1 cellular context compared by ENCODE assay signal in genomic region chr2:195659114-195659513, GRCh38.
TF ChIP-seq lines count a peak whose summit lies in the region.

No MANE protein-coding gene starts in this region.

TF ChIP-seq in K562, 482 proteins besides CTCF, POLR2A, EP300 and RAD21 (continued from another document):
- no peak for TF ChIP-seq ZNF609 (CRISPR knock-in tag; IDR thresholded peaks at IDR 0.05; ENCODE audit: borderline replicate concordance)
- no peak for TF ChIP-seq WHSC1 (IDR thresholded peaks at IDR 0.05; ENCODE audit: low read length)
- no peak for TF ChIP-seq THRA (IDR thresholded peaks at IDR 0.05)
- TF ChIP-seq PHB2 (IDR thresholded peaks at IDR 0.05; ENCODE audit: low read depth) = no peak
- TF ChIP-seq CREM (IDR thresholded peaks at IDR 0.05; ENCODE audit: low read depth) = 0 out of 2 replicates have a peak, but pooled peaks have one; percentile 17
- TF ChIP-seq ZNF384 (IDR thresholded peaks at IDR 0.05; ENCODE audit: low read depth, low read length) = 0 out of 2 replicates have a peak, but pooled peaks have one; percentile 11
- no peak for TF ChIP-seq RNF2 (IDR thresholded peaks at IDR 0.05)
- no peak for TF ChIP-seq NCOA6 (IDR thresholded peaks at IDR 0.05)
- TF ChIP-seq FOXK1 (CRISPR knock-in tag; IDR thresholded peaks at IDR 0.05; ENCODE audit: borderline replicate concordance) = no peak
- peak; percentile 70 for TF ChIP-seq MYBL2 (IDR thresholded peaks at IDR 0.05; ENCODE audit: low read depth)
- TF ChIP-seq MYBL2 (CRISPR knock-in tag; IDR thresholded peaks at IDR 0.05; ENCODE audit: borderline replicate concordance) = no peak
- 0 out of 2 replicates have a peak, but pooled peaks have one; percentile 13 for TF ChIP-seq L3MBTL2 (IDR thresholded peaks at IDR 0.05)
- TF ChIP-seq SPI1 (IDR thresholded peaks at IDR 0.05; ENCODE audit: borderline replicate concordance, low read depth, low read length) = no peak
- TF ChIP-seq CC2D1A (IDR thresholded peaks at IDR 0.05) = peak; percentile 40; the same call in 1 of the 2 replicates
- TF ChIP-seq FOXM1 (IDR thresholded peaks at IDR 0.05; ENCODE audit: low read depth) = peak; percentile 67; the same call in 1 of the 2 replicates
- no peak for TF ChIP-seq FOXM1 (CRISPR knock-in tag; IDR thresholded peaks at IDR 0.05; ENCODE audit: low read depth)
- no peak for TF ChIP-seq MTA1 (IDR thresholded peaks at IDR 0.05; ENCODE audit: borderline replicate concordance)
- TF ChIP-seq ATF2 (CRISPR knock-in tag; IDR thresholded peaks at IDR 0.05) = no peak
